In genomic region chr16:30090607-30091332, GRCh38 we compare ENCODE assay signal across 8 cellular contexts. TPM values are rescaled to one million over a fixed set of nuclear protein-coding genes. Genes with fewer than 3 reads are reported as not detected.
A peak's percentile ranks its signal among the peaks of the same experiment; 100 is the strongest.
DNase-seq lines count a peak whose midpoint lies in the region; ATAC-seq and TF ChIP-seq lines count a peak whose summit lies in the region.

No MANE protein-coding gene starts in this region.

- peak overlapping the region; percentile 29 for H3K18ac ChIP-seq in mesendoderm (ENCODE audit: low read length)

- H3K36me3 Mint-ChIP-seq in activated T-cell treated with anti-CD3 and anti-CD28 coated beads, Interleukin-2, amount 50 U/mL, for 24 hours (ENCODE audit: low read depth): peaks cover 36% of the 10 kb centered on the region

- H3K27ac ChIP-seq in ascending aorta (peak overlapping the region; percentile 51 to 74), mesendoderm (ENCODE audit: low read depth, low read length) (no peak overlapping the region), tibial artery (peak overlapping the region; percentile 67 to 94)

- TF ChIP-seq CTCF in ascending aorta (IDR thresholded peaks at IDR 0.05) (no peak), tibial artery (IDR thresholded peaks at IDR 0.05) (no peak)

- H3K4me1 Mint-ChIP-seq in activated T-cell treated with anti-CD3 and anti-CD28 coated beads, Interleukin-2, amount 50 U/mL, for 24 hours (ENCODE audit: low read depth): peaks cover 60% of the 10 kb centered on the region

- H3K36me3 ChIP-seq in ascending aorta: peaks cover 9 to 11% of the 10 kb centered on the region in 2 donors
- no peaks in the 10 kb centered on the region for H3K36me3 ChIP-seq in mesendoderm (ENCODE audit: control insufficient read depth, insufficient read depth, low read length)
- peaks cover 11 to 32% (median 16%) of the 10 kb centered on the region in 3 donors for H3K36me3 ChIP-seq in tibial artery

- H3K9me3 Mint-ChIP-seq in activated T-cell treated with anti-CD3 and anti-CD28 coated beads, Interleukin-2, amount 50 U/mL, for 24 hours: no peaks in the 10 kb centered on the region

- H3K4me2 ChIP-seq in mesendoderm (ENCODE audit: low read length): peak overlapping the region; percentile 53

- ATAC-seq in esophagus mucosa: no peak

- no peak overlapping the region for H2BK15ac ChIP-seq in mesendoderm (replicated peaks; ENCODE audit: low read depth)

- peak overlapping the region; percentile 51 for H2BK120ac ChIP-seq in mesendoderm (ENCODE audit: low read depth, low read length)

- intact Hi-C loops in ascending aorta (cut with DNase I) (loop anchor here (2.0 to 10.0 kb wide), 4 partner anchors 14 to 284 kb away; partner anchors contain the start of genes CORO1A, MYL11 and TBC1D10B), tibial artery (cut with DNase I; ENCODE audit: low total_unique reads) (no loop called here)

- no CpG with 5 or more reads among the region's 26 CpGs for WGBS in mesendoderm (ENCODE audit: extremely low coverage, insufficient coverage, low lambda C conversion rate)

- peak overlapping the region; percentile 91 for H3K56ac ChIP-seq in mesendoderm (ENCODE audit: low read length)

- H4K5ac ChIP-seq in mesendoderm (ENCODE audit: low read length): no peak overlapping the region

- DNase-seq in activated T-cell treated with anti-CD3 and anti-CD28 coated beads, Interleukin-2, amount 50 U/mL, for 24 hours: no peak
- DNase-seq in activated T-cell treated with anti-CD3 and anti-CD28 coated beads for 4 hours (no peak), ascending aorta (ENCODE audit: low spot score in 2 of 2) (no peak), mesendoderm (no peak), tibial artery (no peak), SKM-1 (lab: John Stamatoyannopoulos, UW; ENCODE audit: unreplicated experiment) (no peak), AG20443 (ENCODE audit: low spot score) (no peak)

- H3K79me2 ChIP-seq in mesendoderm (ENCODE audit: control insufficient read depth, insufficient read depth, low read length): peaks cover 3% of the 10 kb centered on the region

- H4K8ac ChIP-seq in mesendoderm (ENCODE audit: low read depth, low read length): no peak overlapping the region

- peak overlapping the region; percentile 22 for H3K4ac ChIP-seq in mesendoderm (ENCODE audit: low read depth, low read length)

- peak overlapping the region; percentile 79 for H3K9ac ChIP-seq in mesendoderm (ENCODE audit: low read length)

- H3K4me1 ChIP-seq in ascending aorta (peaks cover 22 to 25% of the 10 kb centered on the region in 2 donors), mesendoderm (ENCODE audit: control insufficient read depth, low read depth, low read length) (peaks cover 5% of the 10 kb centered on the region), tibial artery (peaks cover 0 to 50% (median 38%) of the 10 kb centered on the region in 4 donors)

- H2AK5ac ChIP-seq in mesendoderm (ENCODE audit: low read length): peak overlapping the region; percentile 68

- H3K4me3 Mint-ChIP-seq in activated T-cell treated with anti-CD3 and anti-CD28 coated beads, Interleukin-2, amount 50 U/mL, for 24 hours: peak overlapping the region; percentile 36

- H3K27me3 Mint-ChIP-seq in activated T-cell treated with anti-CD3 and anti-CD28 coated beads, Interleukin-2, amount 50 U/mL, for 24 hours: no peaks in the 10 kb centered on the region

- H3K27me3 ChIP-seq in ascending aorta (no peaks in the 10 kb centered on the region), mesendoderm (ENCODE audit: insufficient read depth, low read length, poor library complexity) (no peaks in the 10 kb centered on the region), tibial artery (no peaks in the 10 kb centered on the region)

- H2BK5ac ChIP-seq in mesendoderm (ENCODE audit: low read length): no peak overlapping the region

- H3K23ac ChIP-seq in mesendoderm (ENCODE audit: low read length): peak overlapping the region; percentile 66

- H3K27ac Mint-ChIP-seq in activated T-cell treated with anti-CD3 and anti-CD28 coated beads, Interleukin-2, amount 50 U/mL, for 24 hours: peak overlapping the region; percentile 88

- H3K9me3 ChIP-seq in ascending aorta (no peaks in the 10 kb centered on the region), tibial artery (no peaks in the 10 kb centered on the region)

- H3K79me1 ChIP-seq in mesendoderm (ENCODE audit: low read length): no peaks in the 10 kb centered on the region

- H3K4me3 ChIP-seq in ascending aorta (peak overlapping the region; percentile 53 to 72), mesendoderm (ENCODE audit: low read length) (no peak overlapping the region), tibial artery (peak overlapping the region; percentile 52 to 57)

RNA-seq across cellular contexts. Expression of gene TBX6, which starts 1.0 kb away (rescaled TPM):
- total RNA-seq in ascending aorta (0.75 TPM), esophagus mucosa (3.6 TPM)
- polyA plus RNA-seq in mesendoderm (2013, experiment 1 of 2): 2.4 TPM
- 2.1 TPM for polyA plus RNA-seq in mesendoderm (2013, experiment 2 of 2)

RNA-seq across cellular contexts. Expression of gene YPEL3, which starts 5.2 kb away (rescaled TPM):
- total RNA-seq in ascending aorta (98.6 TPM), esophagus mucosa (22.8 TPM)
- 26.3 TPM for polyA plus RNA-seq in mesendoderm (2013, experiment 1 of 2)
- polyA plus RNA-seq in mesendoderm (2013, experiment 2 of 2): 26.0 TPM

RNA-seq across cellular contexts. Expression of gene PPP4C, which starts 15.0 kb away (rescaled TPM):
- total RNA-seq in ascending aorta (50.7 TPM), esophagus mucosa (112 TPM)
- polyA plus RNA-seq in mesendoderm (2013, experiment 1 of 2): 94.2 TPM
- 93.5 TPM for polyA plus RNA-seq in mesendoderm (2013, experiment 2 of 2)

RNA-seq across cellular contexts. Expression of gene GDPD3, which starts 22.6 kb away (rescaled TPM):
- total RNA-seq in ascending aorta (0.53 TPM), esophagus mucosa (85.3 TPM)
- polyA plus RNA-seq in mesendoderm (2013, experiment 1 of 2): 1.0 TPM
- 1.1 TPM for polyA plus RNA-seq in mesendoderm (2013, experiment 2 of 2)

RNA-seq across cellular contexts. Expression of gene ALDOA, which starts 25.2 kb away (rescaled TPM):
- total RNA-seq in ascending aorta (1,202 TPM), esophagus mucosa (1,863 TPM)
- polyA plus RNA-seq in mesendoderm (2013, experiment 1 of 2): 759 TPM
- 778 TPM for polyA plus RNA-seq in mesendoderm (2013, experiment 2 of 2)
